13 cellular contexts compared by ENCODE assay signal in genomic region chr1:43799656-43800629, GRCh38.
DNase-seq lines count a peak whose midpoint lies in the region; ATAC-seq, FAIRE-seq and TF ChIP-seq lines count a peak whose summit lies in the region.
"Had no signal": no experiment of that assay in that cellular context is flagged by ENCODE, and none has a peak within 500 bp of the region (broad histone marks: within the 10 kb centered on the region; RNA-seq: fewer than 3 reads in every experiment).

No MANE protein-coding gene starts in this region.

- no peak overlapping the region for H2BK5ac ChIP-seq in mesendoderm (ENCODE audit: low read length)

- H3K4me2 ChIP-seq in mesendoderm (ENCODE audit: low read length), result no peak overlapping the region

- no peaks in the 10 kb centered on the region for H3K9me3 ChIP-seq in AG04450 (ENCODE audit: control insufficient read depth, insufficient read depth, low read length)
- H3K9me3 ChIP-seq: ascending aorta had no signal

- H3K4me1 ChIP-seq in mesendoderm (ENCODE audit: control insufficient read depth, low read depth, low read length), result peaks cover 2% of the 10 kb centered on the region
- H3K4me1 ChIP-seq: ascending aorta, parathyroid adenoma had no signal

- H3K9ac ChIP-seq in mesendoderm (ENCODE audit: low read length), result no peak overlapping the region
- H3K9ac ChIP-seq: parathyroid adenoma had no signal

- peaks cover 15% of the 10 kb centered on the region for H3K4me1 Mint-ChIP-seq in activated naive CD8-positive, alpha-beta T cell treated with anti-CD3 and anti-CD28 coated beads, Interleukin-2, amount 10 ng/mL, durations not matched to agents 7 days and 5 days
- peaks cover 60% of the 10 kb centered on the region for H3K4me1 Mint-ChIP-seq in CD14-positive monocyte

- H3K18ac ChIP-seq in mesendoderm (ENCODE audit: low read length), result no peak overlapping the region

- H4K8ac ChIP-seq in mesendoderm (ENCODE audit: low read depth, low read length), result no peak overlapping the region

- H3K27me3 ChIP-seq in AG04450 (ENCODE audit: control insufficient read depth, insufficient read depth, low read length), result no peaks in the 10 kb centered on the region
- no peaks in the 10 kb centered on the region for H3K27me3 ChIP-seq in mesendoderm (ENCODE audit: insufficient read depth, low read length, poor library complexity)
- H3K27me3 ChIP-seq: ascending aorta had no signal

- H3K27ac Mint-ChIP-seq in activated naive CD8-positive, alpha-beta T cell treated with anti-CD3 and anti-CD28 coated beads, Interleukin-2, amount 10 ng/mL, durations not matched to agents 7 days and 5 days, result peak overlapping the region; percentile 51
- peak overlapping the region in 2 of 7 donors; percentile 47 to 52 for H3K27ac Mint-ChIP-seq in CD14-positive monocyte
- H3K27ac Mint-ChIP-seq: activated CD4-positive, alpha-beta memory T cell treated with anti-CD3 and anti-CD28 coated beads for 36 hours had no signal

- CTCF ChIA-PET in AG04450 (lab: Charles Lee), result interaction anchor here (1.2 kb wide), 1 partner anchor 134 kb away, joined by 4 read pairs; the partner anchor contains the start of gene ARTN

- H3K27ac ChIP-seq in AG04450 (ENCODE audit: low read depth, low read length) (peak overlapping the region; percentile 55), mesendoderm (ENCODE audit: low read depth, low read length) (no peak overlapping the region)
- H3K27ac ChIP-seq: ascending aorta, parathyroid adenoma had no signal

- H3K4me3 ChIP-seq in AG04450 (ENCODE audit: low read depth, low read length) (no peak overlapping the region), mesendoderm (ENCODE audit: low read length) (no peak overlapping the region)
- H3K4me3 ChIP-seq: ascending aorta had no signal

- no peaks in the 10 kb centered on the region for H3K79me2 ChIP-seq in mesendoderm (ENCODE audit: control insufficient read depth, insufficient read depth, low read length)
- H3K79me2 ChIP-seq: parathyroid adenoma had no signal

- ATAC-seq in activated naive CD8-positive, alpha-beta T cell treated with anti-CD3 and anti-CD28 coated beads, Interleukin-2, amount 10 ng/mL, durations not matched to agents 7 days and 5 days (ENCODE audit: low read depth), result no peak

- in situ Hi-C loops in KBM-7 (cut with MboI; ENCODE audit: low pct_unique_long_range_greater_than_20kb, low sequenced_read_pairs), result no loop called here

- H3K36me3 Mint-ChIP-seq in activated naive CD8-positive, alpha-beta T cell treated with anti-CD3 and anti-CD28 coated beads, Interleukin-2, amount 10 ng/mL, durations not matched to agents 7 days and 5 days, result peaks cover 16% of the 10 kb centered on the region
- H3K36me3 Mint-ChIP-seq in CD14-positive monocyte, result peaks cover 0 to 4% of the 10 kb centered on the region in 2 donors

- H4K5ac ChIP-seq in mesendoderm (ENCODE audit: low read length), result no peak overlapping the region

- no peak overlapping the region for H2BK120ac ChIP-seq in mesendoderm (ENCODE audit: low read depth, low read length)

- no peaks in the 10 kb centered on the region for H3K79me1 ChIP-seq in mesendoderm (ENCODE audit: low read length)

- POLR2A ChIA-PET in AG04450 (lab: Yijun Ruan, JAX), result interaction anchor here (1.6 kb wide), 1 partner anchor 58 kb away, joined by 6 read pairs; no protein-coding TSS in a partner anchor
- POLR2A ChIA-PET in activated naive CD8-positive, alpha-beta T cell treated with anti-CD3 and anti-CD28 coated beads, Interleukin-2, amount 10 ng/mL, durations not matched to agents 7 days and 5 days (lab: Charles Lee), result no interaction called here

- TF ChIP-seq CTCF in AG04450 (IDR thresholded peaks at IDR 0.05; ENCODE audit: low read depth, low read length) (no peak), CD14-positive monocyte (IDR thresholded peaks at IDR 0.05) (no peak)

- peak; percentile 83 for DNase-seq in AG04450 (ENCODE audit: low read depth, low spot score)
- DNase-seq in GM04504 (ENCODE audit: low read depth), result peak; percentile 71
- no peak for DNase-seq in activated naive CD8-positive, alpha-beta T cell treated with anti-CD3 and anti-CD28 coated beads, Interleukin-2, amount 10 ng/mL, durations not matched to agents 7 days and 5 days
- peak; percentile 79 for DNase-seq in iris pigment epithelial cell (ENCODE audit: low read depth)
- no peak for DNase-seq in KBM-7
- no peak for DNase-seq in CD14-positive monocyte (ENCODE audit: low spot score)
- no peak for DNase-seq in frontal cortex (ENCODE audit: low spot score in 2 of 2)
- DNase-seq in mesendoderm, result no peak
- DNase-seq: activated CD4-positive, alpha-beta memory T cell treated with anti-CD3 and anti-CD28 coated beads for 36 hours; NCI-H748 treated with DMSO at 0.1 percent for 48 hours had no signal

- intact Hi-C loops in CD14-positive monocyte (cut with micrococcal nuclease), result loop anchor here in 1 of 2 donors (5.0 kb wide), 1 partner anchor 32 kb away; no protein-coding TSS in a partner anchor

- H3K23ac ChIP-seq in mesendoderm (ENCODE audit: low read length), result no peak overlapping the region

- H2AK5ac ChIP-seq in mesendoderm (ENCODE audit: low read length), result no peak overlapping the region

- H2BK15ac ChIP-seq in mesendoderm (replicated peaks; ENCODE audit: low read depth), result no peak overlapping the region

- no peak for FAIRE-seq in frontal cortex (lab: Jason Lieb, UNC)
- FAIRE-seq: GM12892 had no signal

- H3K4me3 Mint-ChIP-seq in activated naive CD8-positive, alpha-beta T cell treated with anti-CD3 and anti-CD28 coated beads, Interleukin-2, amount 10 ng/mL, durations not matched to agents 7 days and 5 days, result no peak overlapping the region
- no peak overlapping the region for H3K4me3 Mint-ChIP-seq in CD14-positive monocyte
- H3K4me3 Mint-ChIP-seq: activated CD4-positive, alpha-beta memory T cell treated with anti-CD3 and anti-CD28 coated beads for 36 hours had no signal

- H3K4ac ChIP-seq in mesendoderm (ENCODE audit: low read depth, low read length), result no peak overlapping the region

- no peaks in the 10 kb centered on the region for H3K27me3 Mint-ChIP-seq in activated naive CD8-positive, alpha-beta T cell treated with anti-CD3 and anti-CD28 coated beads, Interleukin-2, amount 10 ng/mL, durations not matched to agents 7 days and 5 days
- H3K27me3 Mint-ChIP-seq in CD14-positive monocyte (ENCODE audit: low read depth in 3 of 3), result no peaks in the 10 kb centered on the region
- H3K27me3 Mint-ChIP-seq: activated CD4-positive, alpha-beta memory T cell treated with anti-CD3 and anti-CD28 coated beads for 36 hours had no signal

- WGBS in mesendoderm (ENCODE audit: extremely low coverage, insufficient coverage, low lambda C conversion rate), result no CpG with 5 or more reads among the region's 4 CpGs

- no peaks in the 10 kb centered on the region for H3K9me3 Mint-ChIP-seq in activated naive CD8-positive, alpha-beta T cell treated with anti-CD3 and anti-CD28 coated beads, Interleukin-2, amount 10 ng/mL, durations not matched to agents 7 days and 5 days
- H3K9me3 Mint-ChIP-seq in CD14-positive monocyte, result no peaks in the 10 kb centered on the region
- H3K9me3 Mint-ChIP-seq: activated CD4-positive, alpha-beta memory T cell treated with anti-CD3 and anti-CD28 coated beads for 36 hours had no signal

- no peak overlapping the region for H3K56ac ChIP-seq in mesendoderm (ENCODE audit: low read length)

- no peaks in the 10 kb centered on the region for H3K36me3 ChIP-seq in mesendoderm (ENCODE audit: control insufficient read depth, insufficient read depth, low read length)
- H3K36me3 ChIP-seq: ascending aorta had no signal

Comparison
In these comparisons a context has a peak if more than half of its experiments do, and no peak if none do; other contexts are left out.
1. DNase-seq: peak in AG04450 (single experiment), GM04504 (single experiment) and iris pigment epithelial cell (single experiment); none in activated naive CD8-positive, alpha-beta T cell treated with anti-CD3 and anti-CD28 coated beads, Interleukin-2, amount 10 ng/mL, durations not matched to agents 7 days and 5 days (single experiment), KBM-7 (single experiment), CD14-positive monocyte (single experiment), frontal cortex (0 of 2) and mesendoderm (single experiment).